In genomic region chr7:21305455-21306235, GRCh38 we compare ENCODE assay signal across 16 cellular contexts.
DNase-seq lines count a peak whose midpoint lies in the region; ATAC-seq, FAIRE-seq and TF ChIP-seq lines count a peak whose summit lies in the region.
"Had no signal": no experiment of that assay in that cellular context is flagged by ENCODE, and none has a peak within 500 bp of the region (broad histone marks: within the 10 kb centered on the region; RNA-seq: fewer than 3 reads in every experiment).

No MANE protein-coding gene starts in this region.

- no peaks in the 10 kb centered on the region for H3K36me3 ChIP-seq in endothelial cell of umbilical vein (ENCODE audit: control insufficient read depth in 2 of 2, extremely low read depth in 1 of 2, insufficient read depth in 2 of 2, low read length in 2 of 2)

- no peaks in the 10 kb centered on the region for H3K9me1 ChIP-seq in endothelial cell of umbilical vein (replicated peaks; ENCODE audit: control insufficient read depth, extremely low read depth, insufficient read depth, low read length)

- H3K27ac ChIP-seq in endothelial cell of umbilical vein (ENCODE audit: insufficient read depth, low read depth, low read length) = no peak overlapping the region

- no peak overlapping the region for H3K9ac ChIP-seq in endothelial cell of umbilical vein (replicated peaks; ENCODE audit: extremely low read depth, insufficient read depth, low read length)

- intact Hi-C loops in endothelial cell of umbilical vein (cut with micrococcal nuclease) = loop anchor here (2.0 kb wide), 1 partner anchor 13 kb away; no protein-coding TSS in a partner anchor

- TF ChIP-seq CTCF in endothelial cell of umbilical vein (IDR thresholded peaks at IDR 0.05; ENCODE audit: extremely low read depth in 1 of 2, insufficient read depth in 1 of 2, low read depth in 1 of 2, low read length in 2 of 2) = no peak

- no peaks in the 10 kb centered on the region for H4K20me1 ChIP-seq in endothelial cell of umbilical vein (replicated peaks; ENCODE audit: control insufficient read depth, extremely low read depth, insufficient read depth, low read length)

- H3K4me2 ChIP-seq in endothelial cell of umbilical vein (ENCODE audit: insufficient read depth, low read length) = peak overlapping the region; percentile 45

- FAIRE-seq in endothelial cell of umbilical vein (lab: Jason Lieb, UNC) = peak; percentile 97

- H3K27me3 ChIP-seq in endothelial cell of umbilical vein (ENCODE audit: control insufficient read depth in 2 of 2, insufficient read depth in 2 of 2, low read length in 2 of 2) = no peaks in the 10 kb centered on the region

- H3K79me2 ChIP-seq in endothelial cell of umbilical vein (ENCODE audit: control insufficient read depth, insufficient read depth, low read length) = no peaks in the 10 kb centered on the region

- peak; percentile 55 for ATAC-seq in GM18519 (IDR thresholded peaks at IDR 0.05; ENCODE audit: low FRiP score, unreplicated experiment)
- no peak for ATAC-seq in HG03571 (IDR thresholded peaks at IDR 0.05; ENCODE audit: unreplicated experiment)

- peaks cover 14% of the 10 kb centered on the region for H3K4me1 ChIP-seq in endothelial cell of umbilical vein (ENCODE audit: control insufficient read depth, extremely low read depth, insufficient read depth, low read length)

- H3K4me3 ChIP-seq in endothelial cell of umbilical vein (replicated peaks in 1 of 3; ENCODE audit: insufficient read depth in 1 of 3, low read depth in 1 of 3, low read length in 3 of 3) = no peak overlapping the region

- BruUV-seq in endothelial cell of umbilical vein (replicated peaks; lab: Mats Ljungman, UMichigan) = no TSS peak

- H2AFZ ChIP-seq in endothelial cell of umbilical vein (ENCODE audit: low read depth, low read length) = peak overlapping the region; percentile 28

- DNase-seq in Daoy (ENCODE audit: low read depth) (peak; percentile 32), NCI-H146 (lab: John Stamatoyannopoulos, UW) (peak; percentile 77), endothelial cell of umbilical vein (ENCODE audit: low read depth, low spot score) (peak; percentile 75), AG08396 (ENCODE audit: low spot score) (no peak), activated gamma-delta T cell treated with Interleukin-2 at 50 U/mL for 16 hours (no peak)
- DNase-seq in effector CD4-positive, alpha-beta T cell = no peak
- DNase-seq: activated CD4-positive, alpha-beta T cell treated with anti-CD3 and anti-CD28 coated beads, Interleukin-2, amount 50 U/mL, for 48 hours; activated naive CD4-positive, alpha-beta T cell; C1 segment of cervical spinal cord; DND-41; hippocampal formation; NCI-H446; nucleus accumbens; stimulated activated CD4-positive, alpha-beta T cell treated with anti-CD3 and anti-CD28 coated beads, Interleukin-4, amount 100 ng/mL, for 24 hours had no signal

- POLR2A ChIA-PET in endothelial cell of umbilical vein (lab: Charles Lee) = no interaction called here

- no peak for TF ChIP-seq POLR2A in endothelial cell of umbilical vein (IDR thresholded peaks at IDR 0.05; ENCODE audit: low read depth, low read length)

- dilution Hi-C loops in endothelial cell of umbilical vein (cut with MboI; ENCODE audit: extremely low pct_ligation_motif_present, low sequenced_read_pairs) = no loop called here

- CTCF ChIA-PET in endothelial cell of umbilical vein (lab: Charles Lee) = no interaction called here

- peaks cover 2% of the 10 kb centered on the region for H3K9me3 ChIP-seq in endothelial cell of umbilical vein (replicated peaks; ENCODE audit: control insufficient read depth, insufficient read depth, low read length)

TF ChIP-seq in endothelial cell of umbilical vein, 7 proteins besides CTCF, POLR2A, EP300 and RAD21:
- TF ChIP-seq, protein P1, sequence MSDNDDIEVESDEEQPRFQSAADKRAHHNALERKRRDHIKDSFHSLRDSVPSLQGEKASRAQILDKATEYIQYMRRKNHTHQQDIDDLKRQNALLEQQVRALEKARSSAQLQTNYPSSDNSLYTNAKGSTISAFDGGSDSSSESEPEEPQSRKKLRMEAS (IDR thresholded peaks at IDR 0.05; ENCODE audit: insufficient read depth, insufficient read length) = no peak
- TF ChIP-seq FOS (IDR thresholded peaks at IDR 0.05; ENCODE audit: borderline replicate concordance, insufficient read depth, low read length) (peak; percentile 88), GATA2 (IDR thresholded peaks at IDR 0.05; ENCODE audit: insufficient read depth, insufficient read length, low read depth, low read length) (peak; percentile 40), JUN (IDR thresholded peaks at IDR 0.05; ENCODE audit: borderline replicate concordance, insufficient read depth, insufficient read length, low read depth) (peak; percentile 55)

Comparison
In these comparisons a context has a peak if more than half of its experiments do, and no peak if none do; other contexts are left out.
1. DNase-seq: peak in Daoy (single experiment), NCI-H146 (single experiment) and endothelial cell of umbilical vein (single experiment); none in AG08396 (single experiment), activated gamma-delta T cell treated with Interleukin-2 at 50 U/mL for 16 hours (single experiment) and effector CD4-positive, alpha-beta T cell (single experiment).